In genomic region chr3:127728417-127728816, GRCh38 we compare ENCODE assay signal across 13 cellular contexts. TPM values are rescaled to one million over a fixed set of nuclear protein-coding genes. Genes with fewer than 3 reads are reported as not detected.
DNase-seq lines count a peak whose midpoint lies in the region; ATAC-seq and TF ChIP-seq lines count a peak whose summit lies in the region.
"Had no signal": no experiment of that assay in that cellular context is flagged by ENCODE, and none has a peak within 500 bp of the region (broad histone marks: within the 10 kb centered on the region; RNA-seq: fewer than 3 reads in every experiment).

No MANE protein-coding gene starts in this region.

- H3K18ac ChIP-seq in IMR-90 (ENCODE audit: low read depth, low read length): no peak overlapping the region

- TF ChIP-seq POLR2A in IMR-90 (IDR thresholded peaks at IDR 0.05; ENCODE audit: low read depth, low read length): no peak

- BruUV-seq in IMR-90 (replicated peaks; lab: Mats Ljungman, UMichigan): no TSS peak

- H3K4me3 Mint-ChIP-seq in dendritic cell treated with granulocyte-macrophage colony-stimulating factor and Interleukin-4, amounts not matched to agents 40 ng/mL and 50 ng/mL, for 4 days: no peak overlapping the region
- H3K4me3 Mint-ChIP-seq: CD4-positive, alpha-beta memory T cell; T-helper 1 cell treated with Interleukin-12 subunit alpha and Interleukin-12 subunit beta and Interleukin-4 antibody, amounts not matched to agents 30 μg/mL and 1 μg/mL, for 36 hours had no signal

- H2AK9ac ChIP-seq in IMR-90 (replicated peaks; ENCODE audit: low read depth, low read length, poor library complexity): no peak overlapping the region

- no peak overlapping the region for H3K4me2 ChIP-seq in SK-N-SH
- H3K4me2 ChIP-seq in IMR-90 (ENCODE audit: low read depth, low read length): no peak overlapping the region

- dilution Hi-C loops in IMR-90 (cut with HindIII; ENCODE audit: low sequenced_read_pairs, unreplicated experiment): no loop called here

- no peak overlapping the region for H4K8ac ChIP-seq in IMR-90 (ENCODE audit: low read depth in 2 of 2, low read length in 2 of 2)

- no peak for DNase-seq in SK-N-SH
- peak; percentile 12 for DNase-seq in IMR-90
- no peak for DNase-seq in stimulated activated naive CD4-positive, alpha-beta T cell treated with Interleukin-2 at 50 U/mL for 16 hours (lab: John Stamatoyannopoulos, UW)
- DNase-seq in NCI-H2029 (lab: John Stamatoyannopoulos, UW): no peak
- DNase-seq: AML-193; CD4-positive, alpha-beta memory T cell; EL; NCI-H187 treated with DMSO at 0.1 percent for 48 hours had no signal

- WGBS in SK-N-SH (ENCODE audit: low lambda C conversion rate): 63% methylated on average over 6 of the region's 6 CpGs
- WGBS in IMR-90 (ENCODE audit: extremely low coverage in 2 of 2, insufficient read length in 1 of 2), 2 experiments: no CpG with 5 or more reads among the region's 6 CpGs

- H3K27me3 ChIP-seq in SK-N-SH (ENCODE audit: insufficient read depth): no peaks in the 10 kb centered on the region
- no peaks in the 10 kb centered on the region for H3K27me3 ChIP-seq in IMR-90 (ENCODE audit: control insufficient read depth, insufficient read depth, low read length)

- TF ChIP-seq RAD21 in SK-N-SH (IDR thresholded peaks at IDR 0.05; ENCODE audit: low read length): no peak
- TF ChIP-seq RAD21 in IMR-90 (IDR thresholded peaks at IDR 0.05; ENCODE audit: low read length): no peak

- H3K56ac ChIP-seq in IMR-90 (ENCODE audit: extremely low read depth, insufficient read depth, low read length): no peak overlapping the region

- no peak overlapping the region for H3K4me3 ChIP-seq in SK-N-SH (ENCODE audit: low read depth in 2 of 2, low read length in 1 of 2)
- H3K4me3 ChIP-seq in IMR-90 (ENCODE audit: insufficient read depth, low read depth, low read length): no peak overlapping the region

- no peak overlapping the region for H2BK120ac ChIP-seq in IMR-90 (ENCODE audit: low read depth, low read length)

- no peak overlapping the region for H3K9ac ChIP-seq in SK-N-SH
- no peak overlapping the region for H3K9ac ChIP-seq in IMR-90 (ENCODE audit: low read depth, low read length)

- peaks cover 13% of the 10 kb centered on the region for H3K9me1 ChIP-seq in IMR-90 (ENCODE audit: insufficient read depth, low read length)

- no peak overlapping the region for H3K14ac ChIP-seq in IMR-90 (replicated peaks; ENCODE audit: low read depth, low read length)

- H3K36me3 Mint-ChIP-seq in dendritic cell treated with granulocyte-macrophage colony-stimulating factor and Interleukin-4, amounts not matched to agents 40 ng/mL and 50 ng/mL, for 4 days (ENCODE audit: low read depth): peaks cover 27% of the 10 kb centered on the region
- H3K36me3 Mint-ChIP-seq: CD4-positive, alpha-beta memory T cell had no signal

- H3K27ac ChIP-seq in SK-N-SH (ENCODE audit: low read depth in 2 of 2, low read length in 1 of 2) (0 out of 4 replicates have a peak overlapping the region, but pooled peaks of 1 of the 2 experiments have one; percentile 23), IMR-90 (ENCODE audit: insufficient read depth, low read length) (no peak overlapping the region)

- no peak for ATAC-seq in SK-N-SH treated with all-trans-retinoic acid at 6 μM for 48 hours
- peak; percentile 17; the same call in 1 of the 2 replicates for ATAC-seq in IMR-90 (ENCODE audit: low read depth)
- ATAC-seq in HG03571 (IDR thresholded peaks at IDR 0.05; ENCODE audit: unreplicated experiment): no peak
- ATAC-seq: HCT116 had no signal

- no peak overlapping the region for H3K23ac ChIP-seq in IMR-90 (ENCODE audit: low read depth, low read length)

- H3K27me3 Mint-ChIP-seq in dendritic cell treated with granulocyte-macrophage colony-stimulating factor and Interleukin-4, amounts not matched to agents 40 ng/mL and 50 ng/mL, for 4 days: peaks cover 2% of the 10 kb centered on the region

- H2BK15ac ChIP-seq in IMR-90 (ENCODE audit: low read depth, low read length): no peak overlapping the region

- H3K9me2 ChIP-seq in SK-N-SH: no peaks in the 10 kb centered on the region

- no peak overlapping the region for H3K4ac ChIP-seq in IMR-90 (ENCODE audit: low read depth, low read length)

- in situ Hi-C loops in IMR-90 (cut with MboI; ENCODE audit: low sequenced_read_pairs): no loop called here

- H3K79me1 ChIP-seq in IMR-90 (ENCODE audit: low read depth in 1 of 2, low read length in 2 of 2): peaks cover 27 to 52% of the 10 kb centered on the region in 2 experiments

- TF ChIP-seq EP300 in SK-N-SH (IDR thresholded peaks at IDR 0.05; ENCODE audit: borderline replicate concordance in 1 of 2, low read depth in 1 of 2, low read length in 1 of 2): no peak

- no peaks in the 10 kb centered on the region for H3F3A ChIP-seq in SK-N-SH (replicated peaks; ENCODE audit: insufficient read depth)

- peaks cover 76% of the 10 kb centered on the region for H3K4me1 Mint-ChIP-seq in dendritic cell treated with granulocyte-macrophage colony-stimulating factor and Interleukin-4, amounts not matched to agents 40 ng/mL and 50 ng/mL, for 4 days (ENCODE audit: low read depth)
- H3K4me1 Mint-ChIP-seq: CD4-positive, alpha-beta memory T cell had no signal

- peaks cover 8% of the 10 kb centered on the region for H3K9me3 Mint-ChIP-seq in dendritic cell treated with granulocyte-macrophage colony-stimulating factor and Interleukin-4, amounts not matched to agents 40 ng/mL and 50 ng/mL, for 4 days
- H3K9me3 Mint-ChIP-seq: T-helper 1 cell treated with Interleukin-12 subunit alpha and Interleukin-12 subunit beta and Interleukin-4 antibody, amounts not matched to agents 30 μg/mL and 1 μg/mL, for 36 hours had no signal

- no peak overlapping the region for H4K5ac ChIP-seq in IMR-90 (ENCODE audit: low read depth, low read length)

- H2AK5ac ChIP-seq in IMR-90 (ENCODE audit: low read depth, low read length): no peak overlapping the region

- no peaks in the 10 kb centered on the region for H4K20me1 ChIP-seq in SK-N-SH (ENCODE audit: insufficient read depth)
- H4K20me1 ChIP-seq in IMR-90 (ENCODE audit: insufficient read depth, low read length): no peaks in the 10 kb centered on the region

- no peak overlapping the region for H4K91ac ChIP-seq in IMR-90 (ENCODE audit: insufficient read depth, low read depth, low read length)

- intact Hi-C loops in IMR-90 (cut with micrococcal nuclease): no loop called here
- intact Hi-C loops in dendritic cell treated with granulocyte-macrophage colony-stimulating factor and Interleukin-4, amounts not matched to agents 40 ng/mL and 50 ng/mL, for 4 days (cut with micrococcal nuclease): no loop called here

- CTCF ChIA-PET in SK-N-SH (lab: Yijun Ruan, JAX): interaction anchor here (1.5 kb wide), 1 partner anchor 32 kb away, joined by 5 read pairs; no protein-coding TSS in a partner anchor
- CTCF ChIA-PET in IMR-90 (lab: Yijun Ruan, JAX): no interaction called here

- H2AFZ ChIP-seq in SK-N-SH (ENCODE audit: low read depth) (no peak overlapping the region), IMR-90 (replicated peaks; ENCODE audit: low read length, poor library complexity) (no peak overlapping the region)

- H2BK20ac ChIP-seq in IMR-90 (ENCODE audit: low read depth, low read length): no peak overlapping the region

- H3K27ac Mint-ChIP-seq in dendritic cell treated with granulocyte-macrophage colony-stimulating factor and Interleukin-4, amounts not matched to agents 40 ng/mL and 50 ng/mL, for 4 days: peak overlapping the region; percentile 90
- H3K27ac Mint-ChIP-seq: CD4-positive, alpha-beta memory T cell; T-helper 1 cell treated with Interleukin-12 subunit alpha and Interleukin-12 subunit beta and Interleukin-4 antibody, amounts not matched to agents 30 μg/mL and 1 μg/mL, for 36 hours had no signal

- no peaks in the 10 kb centered on the region for H3K79me2 ChIP-seq in SK-N-SH (ENCODE audit: insufficient read depth)

- POLR2A ChIA-PET in SK-N-SH (lab: Yijun Ruan, JAX) (interaction anchor here (0.9 kb wide), 1 partner anchor 97 kb away, joined by 3 read pairs; no protein-coding TSS in a partner anchor), IMR-90 (lab: Charles Lee; ENCODE audit: unreplicated experiment) (no interaction called here)

- H3K36me3 ChIP-seq in SK-N-SH (replicated peaks in 1 of 2; ENCODE audit: control insufficient read depth in 1 of 2, insufficient read depth in 2 of 2, low read length in 1 of 2): no peaks in the 10 kb centered on the region
- no peaks in the 10 kb centered on the region; the same call in none of the 2 replicates for H3K36me3 ChIP-seq in IMR-90 (ENCODE audit: control insufficient read depth, insufficient read depth, low read length)

- H3K4me1 ChIP-seq in SK-N-SH (ENCODE audit: control insufficient read depth in 1 of 2, insufficient read depth in 2 of 2, low read depth in 1 of 2, low read length in 1 of 2): peaks cover 0 to 18% of the 10 kb centered on the region in 2 experiments; a peak in 2 of 4 replicates
- H3K4me1 ChIP-seq in IMR-90 (ENCODE audit: control insufficient read depth, insufficient read depth, low read length): peaks cover 5% of the 10 kb centered on the region; the same call in 1 of the 2 replicates

- H2BK5ac ChIP-seq in IMR-90 (ENCODE audit: low read depth, low read length, poor library complexity, severe bottlenecking): no peak overlapping the region

- TF ChIP-seq CTCF in SK-N-SH (IDR thresholded peaks at IDR 0.05): no peak
- no peak for TF ChIP-seq CTCF in IMR-90 (conservative IDR thresholded peaks at IDR 0.05; ENCODE audit: low read depth, low read length)

- H3K9me3 ChIP-seq in SK-N-SH (no peaks in the 10 kb centered on the region), IMR-90 (ENCODE audit: control insufficient read depth, insufficient read depth, low read length) (no peaks in the 10 kb centered on the region)

TF ChIP-seq in SK-N-SH, 30 proteins besides CTCF, POLR2A, EP300 and RAD21:
- no peak for TF ChIP-seq FOSL2 (IDR thresholded peaks at IDR 0.05; ENCODE audit: borderline replicate concordance, low read depth)
- no peak for TF ChIP-seq GATA2 (CRISPR knock-in tag; IDR thresholded peaks at IDR 0.05)
- TF ChIP-seq RCOR1 (IDR thresholded peaks at IDR 0.05; ENCODE audit: low read length): 0 out of 2 replicates have a peak, but pooled peaks have one; percentile 6

TF ChIP-seq in SK-N-SH treated with all-trans-retinoic acid at 6 μM for 48 hours, 23 proteins besides CTCF, POLR2A, EP300 and RAD21 (continues in another document):
- no peak for TF ChIP-seq PPARA (CRISPR knock-in tag; IDR thresholded peaks at IDR 0.05; ENCODE audit: borderline replicate concordance)
- TF ChIP-seq ESRRG (CRISPR knock-in tag; IDR thresholded peaks at IDR 0.05): no peak
- no peak for TF ChIP-seq ARNTL (CRISPR knock-in tag; IDR thresholded peaks at IDR 0.05; ENCODE audit: borderline replicate concordance, low read depth)

TF ChIP-seq in IMR-90, 13 proteins besides CTCF, POLR2A, EP300 and RAD21 (continues in another document):
- no peak for TF ChIP-seq MXI1 (IDR thresholded peaks at IDR 0.05; ENCODE audit: borderline replicate concordance, low read depth, low read length)
- no peak for TF ChIP-seq MAFK (IDR thresholded peaks at IDR 0.05; ENCODE audit: low read depth, low read length)
- no peak for TF ChIP-seq RFX5 (IDR thresholded peaks at IDR 0.05; ENCODE audit: low read depth, low read length)

RNA-seq across cellular contexts. Expression of gene ABTB1, which starts 55.7 kb away (rescaled TPM):
- polyA plus RNA-seq in SK-N-SH (2012; rRNA removed) (30.8 and 31.6 TPM in 2 replicates), IMR-90 (2012; rRNA removed) (23.0 and 25.3 TPM in 2 replicates)
- polyA plus RNA-seq in SK-N-SH (2012; cell fraction: cytosol; rRNA removed): 7.1 and 12.3 TPM in 2 replicates
- 166 and 204 TPM in 2 replicates for polyA plus RNA-seq in SK-N-SH (2012; cell fraction: nucleus; rRNA removed)
- 3.2 and 3.3 TPM in 2 replicates for total RNA-seq in IMR-90 (2012; rRNA removed)
- 18.6 and 29.2 TPM in 2 replicates for polyA plus RNA-seq in IMR-90 (2012; cell fraction: cytosol; rRNA removed)
- polyA plus RNA-seq in IMR-90 (2012; cell fraction: nucleus; rRNA removed; ENCODE audit: low replicate concordance): 139 and 305 TPM in 2 replicates
